8 cellular contexts compared by ENCODE assay signal in genomic region chr2:239927424-239927981, GRCh38.
DNase-seq lines count a peak whose midpoint lies in the region; ATAC-seq, FAIRE-seq and TF ChIP-seq lines count a peak whose summit lies in the region.

No MANE protein-coding gene starts in this region.

- no peak for TF ChIP-seq POLR2A in H54 (IDR thresholded peaks at IDR 0.05; ENCODE audit: low read depth, low read length)

- H3K27ac Mint-ChIP-seq in activated naive CD4-positive, alpha-beta T cell treated with anti-CD3 and anti-CD28 coated beads, Interleukin-2, amount 50 U/mL, for 72 hours: peak overlapping the region in 1 of 2 donors; percentile 61

- peak; percentile 90 for DNase-seq in H54 (ENCODE audit: insufficient read length, low spot score)
- peak; percentile 49 for DNase-seq in T follicular helper cell (ENCODE audit: low read depth)
- peak; percentile 45 to 62 for DNase-seq in activated naive CD4-positive, alpha-beta T cell treated with anti-CD3 and anti-CD28 coated beads, Interleukin-2, amount 50 U/mL, for 72 hours (ENCODE audit: low spot score in 2 of 2)
- peak; percentile 70 for DNase-seq in kidney tubule cell (ENCODE audit: low spot score)
- DNase-seq in stimulated activated CD8-positive, alpha-beta memory T cell treated with anti-CD3 and anti-CD28 coated beads, Interleukin-12 subunit alpha, Interleukin-12 subunit beta, amount 100 ng/mL, for 24 hours (ENCODE audit: extremely low read depth): peak; percentile 37

- peak; percentile 93 for FAIRE-seq in H54 (lab: Jason Lieb, UNC)

- peaks cover 0 to 5% of the 10 kb centered on the region in 2 donors for H3K36me3 Mint-ChIP-seq in activated naive CD4-positive, alpha-beta T cell treated with anti-CD3 and anti-CD28 coated beads, Interleukin-2, amount 50 U/mL, for 72 hours

- ATAC-seq in activated naive CD4-positive, alpha-beta T cell treated with anti-CD3 and anti-CD28 coated beads, Interleukin-2, amount 50 U/mL, for 72 hours: peak; percentile 98 to 100
- ATAC-seq in GM18498 (IDR thresholded peaks at IDR 0.05; ENCODE audit: unreplicated experiment) (no peak), HG02763 (IDR thresholded peaks at IDR 0.05; ENCODE audit: unreplicated experiment) (no peak), GM19023 (IDR thresholded peaks at IDR 0.05; ENCODE audit: unreplicated experiment) (no peak)

- no peaks in the 10 kb centered on the region for H3K9me3 Mint-ChIP-seq in activated naive CD4-positive, alpha-beta T cell treated with anti-CD3 and anti-CD28 coated beads, Interleukin-2, amount 50 U/mL, for 72 hours

Comparison
In these comparisons a context has a peak if more than half of its experiments do, and no peak if none do; other contexts are left out.
1. DNase-seq: peak in every context shown above with its lines; median percentile 90 in H54; 70 in kidney tubule cell; 54 in activated naive CD4-positive, alpha-beta T cell treated with anti-CD3 and anti-CD28 coated beads, Interleukin-2, amount 50 U/mL, for 72 hours; 49 in T follicular helper cell; 37 in stimulated activated CD8-positive, alpha-beta memory T cell treated with anti-CD3 and anti-CD28 coated beads, Interleukin-12 subunit alpha, Interleukin-12 subunit beta, amount 100 ng/mL, for 24 hours.
2. ATAC-seq: peak in activated naive CD4-positive, alpha-beta T cell treated with anti-CD3 and anti-CD28 coated beads, Interleukin-2, amount 50 U/mL, for 72 hours (2 of 2); none in GM18498 (single experiment), HG02763 (single experiment) and GM19023 (single experiment).